ENCODE assay signal across 19 cellular contexts in the genomic region with DNA sequence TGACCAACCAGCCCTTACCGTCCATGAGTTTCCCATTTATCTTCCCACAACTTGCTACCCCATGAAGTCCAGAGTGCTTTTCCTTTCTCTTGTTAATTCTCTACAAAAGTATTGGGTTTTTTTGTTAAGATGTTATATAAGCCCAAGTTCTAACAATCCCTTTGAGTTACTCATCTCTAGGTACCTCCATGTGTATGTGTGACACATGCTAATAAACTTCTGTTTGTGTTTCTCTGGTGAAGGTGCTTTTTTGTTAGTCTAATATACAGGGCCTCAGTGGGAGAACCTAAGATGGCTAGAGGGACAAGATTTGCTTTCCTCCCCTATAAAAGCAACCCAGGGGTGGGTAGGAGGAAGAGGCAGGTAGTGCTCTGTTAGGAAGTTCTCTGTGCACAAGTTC. TPM values are rescaled to one million over a fixed set of nuclear protein-coding genes. Genes with fewer than 3 reads are reported as not detected.
A peak's percentile ranks its signal among the peaks of the same experiment; 100 is the strongest.
DNase-seq lines count a peak whose midpoint lies in the region; ATAC-seq and TF ChIP-seq lines count a peak whose summit lies in the region.
"Had no signal": no experiment of that assay in that cellular context is flagged by ENCODE, and none has a peak within 500 bp of the region (broad histone marks: within the 10 kb centered on the region; RNA-seq: fewer than 3 reads in every experiment).

No MANE protein-coding gene starts in this region.

- no peak overlapping the region for H4K91ac ChIP-seq in IMR-90 (ENCODE audit: insufficient read depth, low read depth, low read length)

- no peak overlapping the region for H2AK5ac ChIP-seq in IMR-90 (ENCODE audit: low read depth, low read length)

- H2BK15ac ChIP-seq in IMR-90 (ENCODE audit: low read depth, low read length): peak overlapping the region; percentile 54; the same call in 1 of the 3 replicates

- H2BK5ac ChIP-seq in IMR-90 (ENCODE audit: low read depth, low read length, poor library complexity, severe bottlenecking): no peak overlapping the region

- no peak for TF ChIP-seq RAD21 in IMR-90 (IDR thresholded peaks at IDR 0.05; ENCODE audit: low read length)

- no peak overlapping the region for H4K5ac ChIP-seq in IMR-90 (ENCODE audit: low read depth, low read length)

- no peak overlapping the region for H3K9ac ChIP-seq in IMR-90 (ENCODE audit: low read depth, low read length)
- H3K9ac ChIP-seq: neural progenitor cell had no signal

- peak overlapping the region in 7 of 8 donors; percentile 3 to 56 (median 41) for H3K4me3 Mint-ChIP-seq in CD4-positive, alpha-beta memory T cell
- peak overlapping the region; percentile 56 for H3K4me3 Mint-ChIP-seq in activated T-helper 17 cell treated with anti-CD3 and anti-CD28 coated beads, Interleukin-2, amount 50 U/mL, for 72 hours
- H3K4me3 Mint-ChIP-seq in naive B cell: peak overlapping the region in 5 of 8 donors; percentile 13 to 82 (median 57)
- H3K4me3 Mint-ChIP-seq: activated CD8-positive, alpha-beta memory T cell treated with anti-CD3 and anti-CD28 coated beads, Interleukin-2, amount 10 ng/mL, durations not matched to agents 7 days and 5 days; neural progenitor cell; T-helper 1 cell treated with Interleukin-12 subunit alpha and Interleukin-12 subunit beta and Interleukin-4 antibody, amounts not matched to agents 30 μg/mL and 1 μg/mL, for 36 hours; WTC11 had no signal

- no peak overlapping the region for H3K4ac ChIP-seq in IMR-90 (ENCODE audit: low read depth, low read length)

- dilution Hi-C loops in IMR-90 (cut with HindIII; ENCODE audit: low sequenced_read_pairs, unreplicated experiment): no loop called here

- no peak overlapping the region for H3K27ac ChIP-seq in CD4-positive, alpha-beta memory T cell (ENCODE audit: low read depth, low read length)
- H3K27ac ChIP-seq in IMR-90 (ENCODE audit: insufficient read depth, low read length): no peak overlapping the region
- H3K27ac ChIP-seq: ascending aorta, neural progenitor cell, thoracic aorta had no signal

- no peak overlapping the region for H4K8ac ChIP-seq in IMR-90 (ENCODE audit: low read depth in 2 of 2, low read length in 2 of 2)

- no peaks in the 10 kb centered on the region for H3K36me3 Mint-ChIP-seq in CD4-positive, alpha-beta memory T cell
- no peaks in the 10 kb centered on the region for H3K36me3 Mint-ChIP-seq in activated T-helper 17 cell treated with anti-CD3 and anti-CD28 coated beads, Interleukin-2, amount 50 U/mL, for 72 hours (ENCODE audit: low read depth)
- no peaks in the 10 kb centered on the region for H3K36me3 Mint-ChIP-seq in naive B cell
- H3K36me3 Mint-ChIP-seq: activated CD8-positive, alpha-beta memory T cell treated with anti-CD3 and anti-CD28 coated beads, Interleukin-2, amount 10 ng/mL, durations not matched to agents 7 days and 5 days; neural progenitor cell; WTC11 had no signal

- H3K9me3 ChIP-seq in CD4-positive, alpha-beta memory T cell (ENCODE audit: control insufficient read depth in 1 of 2, low read length in 2 of 2): no peaks in the 10 kb centered on the region
- no peaks in the 10 kb centered on the region for H3K9me3 ChIP-seq in IMR-90 (ENCODE audit: control insufficient read depth, insufficient read depth, low read length)
- H3K9me3 ChIP-seq: ascending aorta, thoracic aorta had no signal

- H3K18ac ChIP-seq in IMR-90 (ENCODE audit: low read depth, low read length): no peak overlapping the region

- H3K27me3 Mint-ChIP-seq in CD4-positive, alpha-beta memory T cell: peaks cover 0 to 3% of the 10 kb centered on the region in 2 donors
- H3K27me3 Mint-ChIP-seq in activated T-helper 17 cell treated with anti-CD3 and anti-CD28 coated beads, Interleukin-2, amount 50 U/mL, for 72 hours: peaks cover 3% of the 10 kb centered on the region
- H3K27me3 Mint-ChIP-seq in naive B cell: no peaks in the 10 kb centered on the region

- H3K4me1 ChIP-seq in CD4-positive, alpha-beta memory T cell (ENCODE audit: insufficient read depth, low read length): peaks cover 34% of the 10 kb centered on the region
- H3K4me1 ChIP-seq in IMR-90 (ENCODE audit: control insufficient read depth, insufficient read depth, low read length): no peaks in the 10 kb centered on the region
- H3K4me1 ChIP-seq: ascending aorta, neural progenitor cell had no signal

- no peak overlapping the region; the same call in 1 of the 2 replicates for H2BK120ac ChIP-seq in IMR-90 (ENCODE audit: low read depth, low read length)

- TF ChIP-seq CTCF in IMR-90 (conservative IDR thresholded peaks at IDR 0.05; ENCODE audit: low read depth, low read length): no peak

- H2AFZ ChIP-seq in IMR-90 (replicated peaks; ENCODE audit: low read length, poor library complexity): no peak overlapping the region
- H2AFZ ChIP-seq: neural progenitor cell had no signal

- H2BK20ac ChIP-seq in IMR-90 (ENCODE audit: low read depth, low read length): no peak overlapping the region

- CTCF ChIA-PET in CD4-positive, alpha-beta memory T cell (lab: Charles Lee; ENCODE audit: partially characterized antibody): interaction anchor here (1.2 to 3.6 kb wide), 5 partner anchors 12 to 497 kb away, joined by 3 to 23 read pairs (median 7); no protein-coding TSS in a partner anchor
- CTCF ChIA-PET in IMR-90 (lab: Yijun Ruan, JAX): interaction anchor here (0.6 kb wide), 1 partner anchor 22 kb away, joined by 6 read pairs; no protein-coding TSS in a partner anchor

- in situ Hi-C loops in IMR-90 (cut with MboI; ENCODE audit: low sequenced_read_pairs): loop anchor here (25.0 kb wide), 1 partner anchor 731 kb away; a partner anchor contains a TSS

- no CpG with 5 or more reads among the region's 1 CpG for WGBS in IMR-90 (ENCODE audit: extremely low coverage in 2 of 2, insufficient read length in 1 of 2), 2 experiments

- no peaks in the 10 kb centered on the region for H3K79me1 ChIP-seq in IMR-90 (ENCODE audit: low read depth in 1 of 2, low read length in 2 of 2)

- no peak for TF ChIP-seq POLR2A in IMR-90 (IDR thresholded peaks at IDR 0.05; ENCODE audit: low read depth, low read length)

- intact Hi-C loops in CD4-positive, alpha-beta memory T cell (cut with micrococcal nuclease): loop anchor here (5.0 to 10.0 kb wide), 3 partner anchors 221 to 496 kb away; no protein-coding TSS in a partner anchor
- intact Hi-C loops in IMR-90 (cut with micrococcal nuclease): loop anchor here (10.0 kb wide), 1 partner anchor 729 kb away; no protein-coding TSS in a partner anchor

- H3K4me1 Mint-ChIP-seq in CD4-positive, alpha-beta memory T cell: peaks cover 29 to 38% (median 36%) of the 10 kb centered on the region in 4 donors
- peaks cover 25% of the 10 kb centered on the region for H3K4me1 Mint-ChIP-seq in activated T-helper 17 cell treated with anti-CD3 and anti-CD28 coated beads, Interleukin-2, amount 50 U/mL, for 72 hours
- H3K4me1 Mint-ChIP-seq in naive B cell: peaks cover 32 to 46% (median 38%) of the 10 kb centered on the region in 3 donors
- H3K4me1 Mint-ChIP-seq: neural progenitor cell had no signal

- no peaks in the 10 kb centered on the region for H3K27me3 ChIP-seq in CD4-positive, alpha-beta memory T cell (ENCODE audit: insufficient read depth, low read length)
- 0 out of 2 replicates have a peak, but pooled peaks cover 2% of the 10 kb centered on the region for H3K27me3 ChIP-seq in IMR-90 (ENCODE audit: control insufficient read depth, insufficient read depth, low read length)
- H3K27me3 ChIP-seq: ascending aorta, neural progenitor cell had no signal

- no TSS peak for BruUV-seq in IMR-90 (replicated peaks; lab: Mats Ljungman, UMichigan)

- no peak overlapping the region for H3K4me3 ChIP-seq in CD4-positive, alpha-beta memory T cell (ENCODE audit: low read length in 2 of 2)
- H3K4me3 ChIP-seq in IMR-90 (ENCODE audit: insufficient read depth, low read depth, low read length): no peak overlapping the region
- H3K4me3 ChIP-seq: ascending aorta, neural progenitor cell, thoracic aorta had no signal

- peak overlapping the region in 4 of 7 donors; percentile 15 to 69 (median 24) for H3K27ac Mint-ChIP-seq in CD4-positive, alpha-beta memory T cell
- peak overlapping the region; percentile 17 for H3K27ac Mint-ChIP-seq in activated T-helper 17 cell treated with anti-CD3 and anti-CD28 coated beads, Interleukin-2, amount 50 U/mL, for 72 hours
- peak overlapping the region in 4 of 6 donors; percentile 7 to 80 (median 42) for H3K27ac Mint-ChIP-seq in naive B cell
- H3K27ac Mint-ChIP-seq: activated CD8-positive, alpha-beta memory T cell treated with anti-CD3 and anti-CD28 coated beads, Interleukin-2, amount 10 ng/mL, durations not matched to agents 7 days and 5 days; neural progenitor cell; T-helper 1 cell treated with Interleukin-12 subunit alpha and Interleukin-12 subunit beta and Interleukin-4 antibody, amounts not matched to agents 30 μg/mL and 1 μg/mL, for 36 hours; WTC11 had no signal

- H4K20me1 ChIP-seq in IMR-90 (ENCODE audit: insufficient read depth, low read length): no peaks in the 10 kb centered on the region

- H3K36me3 ChIP-seq in CD4-positive, alpha-beta memory T cell (ENCODE audit: insufficient read depth, low read length): no peaks in the 10 kb centered on the region
- H3K36me3 ChIP-seq in IMR-90 (ENCODE audit: control insufficient read depth, insufficient read depth, low read length): no peaks in the 10 kb centered on the region
- H3K36me3 ChIP-seq: ascending aorta, neural progenitor cell, thoracic aorta had no signal

- H2AK9ac ChIP-seq in IMR-90 (replicated peaks; ENCODE audit: low read depth, low read length, poor library complexity): no peak overlapping the region

- H3K9me1 ChIP-seq in IMR-90 (ENCODE audit: insufficient read depth, low read length): no peaks in the 10 kb centered on the region

- H3K23ac ChIP-seq in IMR-90 (ENCODE audit: low read depth, low read length): no peak overlapping the region

- no peaks in the 10 kb centered on the region for H3K9me3 Mint-ChIP-seq in CD4-positive, alpha-beta memory T cell
- H3K9me3 Mint-ChIP-seq in activated T-helper 17 cell treated with anti-CD3 and anti-CD28 coated beads, Interleukin-2, amount 50 U/mL, for 72 hours: no peaks in the 10 kb centered on the region
- no peaks in the 10 kb centered on the region for H3K9me3 Mint-ChIP-seq in naive B cell
- H3K9me3 Mint-ChIP-seq: T-helper 1 cell treated with Interleukin-12 subunit alpha and Interleukin-12 subunit beta and Interleukin-4 antibody, amounts not matched to agents 30 μg/mL and 1 μg/mL, for 36 hours; WTC11 had no signal

- POLR2A ChIA-PET in CD4-positive, alpha-beta memory T cell (lab: Charles Lee; ENCODE audit: partially characterized antibody): no interaction called here
- POLR2A ChIA-PET in IMR-90 (lab: Charles Lee; ENCODE audit: unreplicated experiment): no interaction called here

- DNase-seq in CD4-positive, alpha-beta memory T cell: no peak
- DNase-seq in IMR-90 (no peak), naive B cell (no peak), dermis blood vessel endothelial cell (no peak), NCI-H526 treated with DMSO at 0.1 percent for 48 hours (lab: John Stamatoyannopoulos, UW) (no peak)
- DNase-seq in stimulated activated naive CD8-positive, alpha-beta T cell treated with anti-CD3 and anti-CD28 coated beads, Interleukin-15, Interleukin-2, amounts not matched to agents 100 U/mL and 50 U/mL, for 24 hours: no peak
- DNase-seq: activated CD8-positive, alpha-beta memory T cell treated with anti-CD3 and anti-CD28 coated beads, Interleukin-2, amount 10 ng/mL, durations not matched to agents 7 days and 5 days; activated effector memory CD4-positive, alpha-beta T cell treated with Interleukin-2 at 50 U/mL for 16 hours; islet precursor cell; NCI-H1694 treated with DMSO at 0.1 percent for 48 hours; NCI-H345 had no signal

- ATAC-seq in IMR-90 (ENCODE audit: low read depth) (no peak), naive B cell (ENCODE audit: low read depth in 2 of 2) (no peak), HG03439 (IDR thresholded peaks at IDR 0.05; ENCODE audit: unreplicated experiment) (no peak)
- no peak for ATAC-seq in activated T-helper 17 cell treated with anti-CD3 and anti-CD28 coated beads, Interleukin-2, amount 50 U/mL, for 72 hours (replicated peaks)
- ATAC-seq in stimulated activated naive CD8-positive, alpha-beta T cell treated with anti-CD3 and anti-CD28 coated beads, Interleukin-15, Interleukin-2, amounts not matched to agents 100 U/mL and 50 U/mL, for 24 hours: no peak
- ATAC-seq: activated CD8-positive, alpha-beta memory T cell treated with anti-CD3 and anti-CD28 coated beads, Interleukin-2, amount 10 ng/mL, durations not matched to agents 7 days and 5 days; Right ventricle myocardium inferior; WTC11 had no signal

- H3K14ac ChIP-seq in IMR-90 (replicated peaks; ENCODE audit: low read depth, low read length): no peak overlapping the region

- no peak overlapping the region for H3K56ac ChIP-seq in IMR-90 (ENCODE audit: extremely low read depth, insufficient read depth, low read length)

- no peak overlapping the region for H3K4me2 ChIP-seq in IMR-90 (ENCODE audit: low read depth, low read length)
- H3K4me2 ChIP-seq: neural progenitor cell had no signal

RNA-seq across cellular contexts. Expression of a gene that starts 31.8 kb away (rescaled TPM):
- total RNA-seq in CD4-positive, alpha-beta memory T cell: 1 to 10 TPM; 3.3 to 4.0 TPM
- polyA plus RNA-seq in CD4-positive, alpha-beta memory T cell: 1 to 10 TPM; 3.1 TPM
- 2.3 and 5.8 TPM in 2 replicates for total RNA-seq in IMR-90 (2012; rRNA removed)
- polyA plus RNA-seq in IMR-90 (2012; rRNA removed): 3.0 TPM in 2 replicates
- 0.24 and 0.30 TPM in 2 replicates for polyA plus RNA-seq in IMR-90 (2012; cell fraction: cytosol; rRNA removed)
- polyA plus RNA-seq in IMR-90 (2012; cell fraction: nucleus; rRNA removed; ENCODE audit: low replicate concordance): 0.32 and 4.1 TPM in 2 replicates
- 1 to 10 TPM; 1.4 to 2.0 TPM for total RNA-seq in activated T-helper 17 cell treated with anti-CD3 and anti-CD28 coated beads, Interleukin-2, amount 50 U/mL, for 72 hours
- polyA plus RNA-seq in naive B cell (ENCODE audit: low read depth in 6 of 6): 10 to 100 TPM; 13.0 to 24.3 (median 17.1) TPM
- total RNA-seq in dermis blood vessel endothelial cell: 3.1 and 4.3 TPM in 2 replicates
